In genomic region chr5:29995154-29995553, GRCh38 we compare ENCODE assay signal across 28 cellular contexts.
"Had no signal": no experiment of that assay in that cellular context is flagged by ENCODE, and none has a peak within 500 bp of the region (broad histone marks: within the 10 kb centered on the region; RNA-seq: fewer than 3 reads in every experiment).

No MANE protein-coding gene starts in this region.

- ATAC-seq: stimulated activated memory B cell treated with anti-CD40 and anti-IgM and Interleukin-4, amounts not matched to agents 10 μg/mL and 1 μg/mL and 100 μg/mL, for 72 hours; stimulated activated naive B cell treated with anti-CD40 and anti-IgM and Interleukin-4, amounts not matched to agents 10 μg/mL and 1 μg/mL and 100 μg/mL, for 72 hours; stimulated activated naive CD8-positive, alpha-beta T cell treated with anti-CD3 and anti-CD28 coated beads, Interleukin-15, amount 100 ng/mL, for 72 hours; stimulated activated naive CD8-positive, alpha-beta T cell treated with anti-CD3 and anti-CD28 coated beads, Interleukin-15, Interleukin-2, amounts not matched to agents 100 U/mL and 50 U/mL, for 24 hours; upper lobe of right lung had no signal

- H3K27ac Mint-ChIP-seq: stimulated activated memory B cell treated with anti-CD40 and anti-IgM and Interleukin-4, amounts not matched to agents 10 μg/mL and 1 μg/mL and 100 μg/mL, for 72 hours; stimulated activated naive B cell treated with anti-CD40 and anti-IgM and Interleukin-4, amounts not matched to agents 10 μg/mL and 1 μg/mL and 100 μg/mL, for 72 hours; stimulated activated naive CD8-positive, alpha-beta T cell treated with anti-CD3 and anti-CD28 coated beads, Interleukin-15, amount 100 ng/mL, for 72 hours; stimulated activated naive CD8-positive, alpha-beta T cell treated with anti-CD3 and anti-CD28 coated beads, Interleukin-15, Interleukin-2, amounts not matched to agents 100 ng/mL and 50 ng/mL, for 24 hours; type B pancreatic cell had no signal

- DNase-seq: stimulated activated CD4-positive, alpha-beta T cell treated with anti-CD3 and anti-CD28 coated beads, Interleukin-2, amount 100 ng/mL, for 48 hours; stimulated activated CD4-positive, alpha-beta T cell treated with anti-CD3 and anti-CD28 coated beads, Interleukin-4, amount 100 ng/mL, for 1 hour; stimulated activated CD4-positive, alpha-beta T cell treated with anti-CD3 and anti-CD28 coated beads, Interleukin-4, amount 100 ng/mL, for 24 hours; stimulated activated CD4-positive, alpha-beta T cell treated with anti-CD3 and anti-CD28 coated beads, Interleukin-4, amount 100 ng/mL, for 4 hours; stimulated activated CD8-positive, alpha-beta memory T cell treated with anti-CD3 and anti-CD28 coated beads, Interleukin-4, amount 100 ng/mL, for 48 hours; stimulated activated naive B cell treated with anti-CD40 and anti-IgM and Interleukin-4, amounts not matched to agents 10 μg/mL and 1 μg/mL and 100 μg/mL, for 72 hours; stimulated activated naive CD4-positive, alpha-beta T cell; stimulated activated naive CD4-positive, alpha-beta T cell treated with Interleukin-2 at 50 U/mL for 16 hours; stimulated activated naive CD8-positive, alpha-beta T cell treated with anti-CD3 and anti-CD28 coated beads, Interleukin-15, amount 100 ng/mL, for 72 hours; stimulated activated naive CD8-positive, alpha-beta T cell treated with anti-CD3 and anti-CD28 coated beads, Interleukin-15, Interleukin-2, amounts not matched to agents 100 U/mL and 50 U/mL, for 24 hours; stomach; substantia nigra; testis; thyroid gland; tibial artery; transverse colon; trophoblast cell; upper lobe of left lung; upper lobe of right lung; uterus had no signal

- H3K36me3 ChIP-seq: stomach, suprapubic skin, thoracic aorta, thyroid gland, tibial artery, tibial nerve, transverse colon, upper lobe of left lung, upper lobe of right lung, uterus, vagina had no signal

- H3K27ac ChIP-seq: stomach, suprapubic skin, testis, thoracic aorta, thyroid gland, tibial artery, tibial nerve, transverse colon, upper lobe of left lung, upper lobe of right lung, uterus, vagina had no signal

- FAIRE-seq: urothelium cell line had no signal

- H3K27me3 ChIP-seq: stomach, suprapubic skin, testis, thyroid gland, tibial artery, tibial nerve, transverse colon, upper lobe of left lung, upper lobe of right lung, uterus, vagina had no signal

- H3K9me3 Mint-ChIP-seq: type B pancreatic cell had no signal

- H3K4me1 Mint-ChIP-seq: stimulated activated memory B cell treated with anti-CD40 and anti-IgM and Interleukin-4, amounts not matched to agents 10 μg/mL and 1 μg/mL and 100 μg/mL, for 72 hours; stimulated activated naive B cell treated with anti-CD40 and anti-IgM and Interleukin-4, amounts not matched to agents 10 μg/mL and 1 μg/mL and 100 μg/mL, for 72 hours; stimulated activated naive CD8-positive, alpha-beta T cell treated with anti-CD3 and anti-CD28 coated beads, Interleukin-15, amount 100 ng/mL, for 72 hours had no signal

- H3K36me3 Mint-ChIP-seq: stimulated activated memory B cell treated with anti-CD40 and anti-IgM and Interleukin-4, amounts not matched to agents 10 μg/mL and 1 μg/mL and 100 μg/mL, for 72 hours; stimulated activated naive B cell treated with anti-CD40 and anti-IgM and Interleukin-4, amounts not matched to agents 10 μg/mL and 1 μg/mL and 100 μg/mL, for 72 hours; type B pancreatic cell had no signal

- H3K4me1 ChIP-seq: stomach, suprapubic skin, testis, thyroid gland, tibial artery, tibial nerve, transverse colon, upper lobe of left lung, upper lobe of right lung, uterus, vagina had no signal

- H3K9me3 ChIP-seq: stomach, suprapubic skin, testis, thoracic aorta, thyroid gland, tibial artery, tibial nerve, transverse colon, upper lobe of left lung, upper lobe of right lung, uterus, vagina had no signal

- H3K4me3 Mint-ChIP-seq: stimulated activated memory B cell treated with anti-CD40 and anti-IgM and Interleukin-4, amounts not matched to agents 10 μg/mL and 1 μg/mL and 100 μg/mL, for 72 hours; stimulated activated naive B cell treated with anti-CD40 and anti-IgM and Interleukin-4, amounts not matched to agents 10 μg/mL and 1 μg/mL and 100 μg/mL, for 72 hours; stimulated activated naive CD8-positive, alpha-beta T cell treated with anti-CD3 and anti-CD28 coated beads, Interleukin-15, amount 100 ng/mL, for 72 hours; stimulated activated naive CD8-positive, alpha-beta T cell treated with anti-CD3 and anti-CD28 coated beads, Interleukin-15, Interleukin-2, amounts not matched to agents 100 ng/mL and 50 ng/mL, for 24 hours; type B pancreatic cell had no signal

- H3K4me3 ChIP-seq: stomach, suprapubic skin, testis, thoracic aorta, thyroid gland, tibial artery, tibial nerve, transverse colon, upper lobe of left lung, upper lobe of right lung, uterus, vagina had no signal
